Comparison of ENCODE assay signal across 1 cellular context in genomic region chr1:159828916-159829634, GRCh38.
TF ChIP-seq lines count a peak whose summit lies in the region.

No MANE protein-coding gene starts in this region.

TF ChIP-seq in H1, 55 proteins besides CTCF, POLR2A, EP300 and RAD21 (continued from another document):
- TF ChIP-seq TCF12 (IDR thresholded peaks at IDR 0.05; ENCODE audit: low read depth, low read length), result no peak
